35 cellular contexts compared by ENCODE assay signal in the genomic region with DNA sequence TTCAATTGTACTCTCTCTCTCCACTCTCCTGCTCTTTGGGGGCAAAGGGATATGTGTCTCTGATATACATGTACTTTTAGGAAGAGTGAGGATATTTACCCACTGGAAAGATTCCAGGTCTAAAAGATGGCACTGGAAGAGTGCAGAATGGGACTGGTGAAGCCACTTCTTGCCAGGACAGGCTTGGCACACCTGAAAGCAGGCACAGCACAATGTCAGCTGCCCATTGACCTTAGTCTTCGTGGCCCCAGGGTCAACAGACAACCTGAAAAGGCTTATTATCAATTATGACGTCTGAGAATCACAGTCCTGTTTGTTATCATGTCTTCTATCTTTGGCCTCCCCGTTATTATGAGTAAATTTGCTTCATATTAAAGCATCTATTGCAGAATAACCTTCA.
DNase-seq lines count a peak whose midpoint lies in the region; ATAC-seq, FAIRE-seq and TF ChIP-seq lines count a peak whose summit lies in the region.
"Had no signal": no experiment of that assay in that cellular context is flagged by ENCODE, and none has a peak within 500 bp of the region (broad histone marks: within the 10 kb centered on the region; RNA-seq: fewer than 3 reads in every experiment).

No MANE protein-coding gene starts in this region.

- H3K27me3 ChIP-seq in SJCRH30 = no peaks in the 10 kb centered on the region
- H3K27me3 ChIP-seq in astrocyte (ENCODE audit: insufficient read depth, low read length) = no peaks in the 10 kb centered on the region
- H3K27me3 ChIP-seq in neural cell (ENCODE audit: insufficient read depth, low read depth, low read length) = no peaks in the 10 kb centered on the region
- H3K27me3 ChIP-seq: BE2C had no signal

- no peak overlapping the region for H3K9ac ChIP-seq in astrocyte (ENCODE audit: low read length)
- no peak overlapping the region for H3K9ac ChIP-seq in neural cell (ENCODE audit: low read length)
- H3K9ac ChIP-seq: BLaER1; BLaER1 treated with 17β-estradiol and CSF1 and Interleukin-3, amounts not matched to agents 10 nM and 100 nM had no signal

- peaks cover 11% of the 10 kb centered on the region for H3K4me1 Mint-ChIP-seq in astrocyte (ENCODE audit: low read depth, unreplicated experiment)
- H3K4me1 Mint-ChIP-seq: B cell; CD4-positive, alpha-beta memory T cell; CD4-positive, CD25-positive, alpha-beta regulatory T cell; CD8-positive, alpha-beta memory T cell had no signal

- peaks cover under 1% of the 10 kb centered on the region for H3K27me3 Mint-ChIP-seq in astrocyte (ENCODE audit: low read depth, unreplicated experiment)
- H3K27me3 Mint-ChIP-seq: B cell; CD4-positive, CD25-positive, alpha-beta regulatory T cell had no signal

- no peaks in the 10 kb centered on the region for H3F3A ChIP-seq in neural cell (ENCODE audit: insufficient read depth, low read length, poor library complexity, severe bottlenecking)

- no peak overlapping the region for H3K4me2 ChIP-seq in astrocyte (ENCODE audit: low read length)
- no peak overlapping the region for H3K4me2 ChIP-seq in neural cell (ENCODE audit: low read length)
- H3K4me2 ChIP-seq: A549; BLaER1; BLaER1 treated with 17β-estradiol and CSF1 and Interleukin-3, amounts not matched to agents 10 nM and 100 nM had no signal

- no peaks in the 10 kb centered on the region for H3K36me3 Mint-ChIP-seq in astrocyte (ENCODE audit: low read depth, unreplicated experiment)
- H3K36me3 Mint-ChIP-seq: CD14-positive monocyte; CD4-positive, alpha-beta memory T cell; CD4-positive, CD25-positive, alpha-beta regulatory T cell; CD8-positive, alpha-beta memory T cell; CD8-positive, alpha-beta T cell had no signal

- H3K27ac ChIP-seq in SJCRH30 (peak overlapping the region; percentile 39), astrocyte (ENCODE audit: low read depth, low read length) (no peak overlapping the region), neural cell (ENCODE audit: low read length) (peak overlapping the region; percentile 71)
- H3K27ac ChIP-seq: 22Rv1; A549; BLaER1; BLaER1 treated with 17β-estradiol and CSF1 and Interleukin-3, amounts not matched to agents 10 nM and 100 nM; C4-2B had no signal

- in situ Hi-C loops in GM13976 (cut with MboI; ENCODE audit: low sequenced_read_pairs, unreplicated experiment) = no loop called here

- no peak for DNase-seq in SJCRH30
- no peak for DNase-seq in astrocyte (ENCODE audit: low read depth)
- DNase-seq in left lobe of liver (ENCODE audit: low spot score) = no peak
- DNase-seq in stimulated activated naive CD4-positive, alpha-beta T cell treated with Interleukin-2 at 50 U/mL for 16 hours (lab: John Stamatoyannopoulos, UW) = no peak
- DNase-seq in frontal cortex (ENCODE audit: low spot score in 2 of 2) = no peak
- no peak for DNase-seq in GM13976 (ENCODE audit: low spot score)
- DNase-seq: 8988T; ACHN; BE2C; C1 segment of cervical spinal cord; Caco-2; Calu3; CD4-positive, alpha-beta memory T cell; CD4-positive, alpha-beta T cell; CD4-positive, CD25-positive, alpha-beta regulatory T cell; CD8-positive, alpha-beta memory T cell; CD8-positive, alpha-beta T cell; COR-L47; DMS 273 treated with DMSO at 0.1 percent for 48 hours; DMS153; DMS53; DMS79; DND-41; EL had no signal

- TF ChIP-seq EP300 in neural cell (conservative IDR thresholded peaks at IDR 0.05; ENCODE audit: poor library complexity, severe bottlenecking) = no peak

- FAIRE-seq in astrocyte (lab: Jason Lieb, UNC) (peak; percentile 60), frontal cortex (lab: Jason Lieb, UNC) (no peak)
- FAIRE-seq: A204.1, A549, D721Med had no signal

- H3K4me1 ChIP-seq in SJCRH30 (peaks cover 22% of the 10 kb centered on the region), astrocyte (ENCODE audit: insufficient read depth, low read length) (no peaks in the 10 kb centered on the region)
- H3K4me1 ChIP-seq: A549; BE2C; BLaER1; BLaER1 treated with 17β-estradiol and CSF1 and Interleukin-3, amounts not matched to agents 10 nM and 100 nM; Caco-2 had no signal

- ATAC-seq in left lobe of liver (peak; percentile 71), HG02840 (IDR thresholded peaks at IDR 0.05; ENCODE audit: low FRiP score, unreplicated experiment) (no peak)
- ATAC-seq: A549; CD8-positive, alpha-beta T cell had no signal

- no peak overlapping the region for H3K4me3 Mint-ChIP-seq in astrocyte (ENCODE audit: unreplicated experiment)
- H3K4me3 Mint-ChIP-seq: B cell; CD14-positive monocyte; CD4-positive, alpha-beta memory T cell; CD4-positive, alpha-beta T cell; CD4-positive, CD25-positive, alpha-beta regulatory T cell; CD8-positive, alpha-beta memory T cell; CD8-positive, alpha-beta T cell had no signal

- no peaks in the 10 kb centered on the region for H3K9me3 Mint-ChIP-seq in astrocyte (ENCODE audit: unreplicated experiment)
- H3K9me3 Mint-ChIP-seq: CD4-positive, alpha-beta memory T cell; CD4-positive, alpha-beta T cell; CD4-positive, CD25-positive, alpha-beta regulatory T cell; CD8-positive, alpha-beta memory T cell; CD8-positive, alpha-beta T cell had no signal

- H3K79me2 ChIP-seq in astrocyte (ENCODE audit: insufficient read depth, low read length) (no peaks in the 10 kb centered on the region), neural cell (replicated peaks; ENCODE audit: insufficient read depth, low read length) (no peaks in the 10 kb centered on the region)

- TF ChIP-seq CTCF in astrocyte (IDR thresholded peaks at IDR 0.05; ENCODE audit: insufficient read depth, low read depth, low read length) = no peak
- no peak for TF ChIP-seq CTCF in neural cell (IDR thresholded peaks at IDR 0.05; ENCODE audit: poor library complexity, severe bottlenecking)
- TF ChIP-seq CTCF in GM13976 (IDR thresholded peaks at IDR 0.05; ENCODE audit: borderline replicate concordance, control extremely low read depth, extremely low read depth, insufficient read depth, missing control alignments) = no peak

- no peak overlapping the region for H3K4me3 ChIP-seq in SJCRH30
- H3K4me3 ChIP-seq in astrocyte (ENCODE audit: insufficient read depth, low read depth, low read length) = no peak overlapping the region
- no peak overlapping the region for H3K4me3 ChIP-seq in neural cell (ENCODE audit: low read length)
- H3K4me3 ChIP-seq: A549; BLaER1; BLaER1 treated with 17β-estradiol and CSF1 and Interleukin-3, amounts not matched to agents 10 nM and 100 nM had no signal

- H3K36me3 ChIP-seq in SJCRH30 = no peaks in the 10 kb centered on the region
- no peaks in the 10 kb centered on the region for H3K36me3 ChIP-seq in astrocyte (ENCODE audit: insufficient read depth, low read length)
- H3K36me3 ChIP-seq in neural cell (ENCODE audit: insufficient read depth, low read length) = no peaks in the 10 kb centered on the region
- H3K36me3 ChIP-seq: BE2C; BLaER1; BLaER1 treated with 17β-estradiol and CSF1 and Interleukin-3, amounts not matched to agents 10 nM and 100 nM had no signal

- no peaks in the 10 kb centered on the region for H3K9me2 ChIP-seq in neural cell (ENCODE audit: insufficient read depth, low read length)

- no peaks in the 10 kb centered on the region for H3K9me3 ChIP-seq in SJCRH30 (replicated peaks)
- no peaks in the 10 kb centered on the region for H3K9me3 ChIP-seq in astrocyte (ENCODE audit: insufficient read depth, low read depth, low read length)
- H3K9me3 ChIP-seq in neural cell (ENCODE audit: low read length) = no peaks in the 10 kb centered on the region
- H3K9me3 ChIP-seq: A549; BE2C; BLaER1; BLaER1 treated with 17β-estradiol and CSF1 and Interleukin-3, amounts not matched to agents 10 nM and 100 nM; Caco-2 had no signal

- no peaks in the 10 kb centered on the region for H4K20me1 ChIP-seq in astrocyte (ENCODE audit: insufficient read depth, low read length)
- no peaks in the 10 kb centered on the region for H4K20me1 ChIP-seq in neural cell (ENCODE audit: insufficient read depth)
- H4K20me1 ChIP-seq: BLaER1 had no signal

- TF ChIP-seq RAD21 in neural cell (conservative IDR thresholded peaks at IDR 0.05) = no peak

- no peak overlapping the region for H3K27ac Mint-ChIP-seq in astrocyte (ENCODE audit: unreplicated experiment)
- H3K27ac Mint-ChIP-seq: B cell; CD4-positive, alpha-beta memory T cell; CD4-positive, alpha-beta T cell; CD4-positive, CD25-positive, alpha-beta regulatory T cell; CD8-positive, alpha-beta T cell had no signal

- H2AFZ ChIP-seq in astrocyte (ENCODE audit: low read depth, low read length) (no peak overlapping the region), neural cell (ENCODE audit: low read depth, low read length) (no peak overlapping the region)

TF ChIP-seq in neural cell, 6 proteins besides CTCF, POLR2A, EP300 and RAD21:
- TF ChIP-seq TAF1 (IDR thresholded peaks at IDR 0.05; ENCODE audit: low read depth) (no peak), EZH2 (IDR thresholded peaks at IDR 0.05; ENCODE audit: borderline replicate concordance, insufficient read depth, low read length, poor library complexity, severe bottlenecking) (no peak), MXI1 (conservative IDR thresholded peaks at IDR 0.05; ENCODE audit: poor library complexity, severe bottlenecking) (no peak), SMC3 (conservative IDR thresholded peaks at IDR 0.05; ENCODE audit: poor library complexity) (no peak), POLR2AphosphoS5 (IDR thresholded peaks at IDR 0.05) (no peak)
- TF ChIP-seq, protein P1, sequence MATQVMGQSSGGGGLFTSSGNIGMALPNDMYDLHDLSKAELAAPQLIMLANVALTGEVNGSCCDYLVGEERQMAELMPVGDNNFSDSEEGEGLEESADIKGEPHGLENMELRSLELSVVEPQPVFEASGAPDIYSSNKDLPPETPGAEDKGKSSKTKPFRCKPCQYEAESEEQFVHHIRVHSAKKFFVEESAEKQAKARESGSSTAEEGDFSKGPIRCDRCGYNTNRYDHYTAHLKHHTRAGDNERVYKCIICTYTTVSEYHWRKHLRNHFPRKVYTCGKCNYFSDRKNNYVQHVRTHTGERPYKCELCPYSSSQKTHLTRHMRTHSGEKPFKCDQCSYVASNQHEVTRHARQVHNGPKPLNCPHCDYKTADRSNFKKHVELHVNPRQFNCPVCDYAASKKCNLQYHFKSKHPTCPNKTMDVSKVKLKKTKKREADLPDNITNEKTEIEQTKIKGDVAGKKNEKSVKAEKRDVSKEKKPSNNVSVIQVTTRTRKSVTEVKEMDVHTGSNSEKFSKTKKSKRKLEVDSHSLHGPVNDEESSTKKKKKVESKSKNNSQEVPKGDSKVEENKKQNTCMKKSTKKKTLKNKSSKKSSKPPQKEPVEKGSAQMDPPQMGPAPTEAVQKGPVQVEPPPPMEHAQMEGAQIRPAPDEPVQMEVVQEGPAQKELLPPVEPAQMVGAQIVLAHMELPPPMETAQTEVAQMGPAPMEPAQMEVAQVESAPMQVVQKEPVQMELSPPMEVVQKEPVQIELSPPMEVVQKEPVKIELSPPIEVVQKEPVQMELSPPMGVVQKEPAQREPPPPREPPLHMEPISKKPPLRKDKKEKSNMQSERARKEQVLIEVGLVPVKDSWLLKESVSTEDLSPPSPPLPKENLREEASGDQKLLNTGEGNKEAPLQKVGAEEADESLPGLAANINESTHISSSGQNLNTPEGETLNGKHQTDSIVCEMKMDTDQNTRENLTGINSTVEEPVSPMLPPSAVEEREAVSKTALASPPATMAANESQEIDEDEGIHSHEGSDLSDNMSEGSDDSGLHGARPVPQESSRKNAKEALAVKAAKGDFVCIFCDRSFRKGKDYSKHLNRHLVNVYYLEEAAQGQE (IDR thresholded peaks at IDR 0.05; ENCODE audit: borderline replicate concordance) = no peak
